Comparison of ENCODE assay signal across 19 cellular contexts in genomic region chr7:105001652-105002184, GRCh38. TPM values are rescaled to one million over a fixed set of nuclear protein-coding genes. Genes with fewer than 3 reads are reported as not detected.
DNase-seq lines count a peak whose midpoint lies in the region; ATAC-seq and TF ChIP-seq lines count a peak whose summit lies in the region.
"Had no signal": no experiment of that assay in that cellular context is flagged by ENCODE, and none has a peak within 500 bp of the region (broad histone marks: within the 10 kb centered on the region; RNA-seq: fewer than 3 reads in every experiment).

No MANE protein-coding gene starts in this region.

- H3K27ac ChIP-seq in heart right ventricle (peak overlapping the region in 6 of 10 donors; percentile 11 to 75 (median 62)), tibial nerve (peak overlapping the region in 3 of 4 donors; percentile 34 to 69 (median 35))

- peak overlapping the region; percentile 6 for H3K27ac Mint-ChIP-seq in activated T-helper 2 cell treated with anti-CD3 and anti-CD28 coated beads, Interferon-gamma antibody, Interleukin-2, Interleukin-4, amounts not matched to agents 10 μg/mL and 5 μg/mL and 100 μg/mL, durations not matched to agents 14 hours and 24 hours and 36 hours
- peak overlapping the region; percentile 34 to 86 (median 74) for H3K27ac Mint-ChIP-seq in naive thymus-derived CD8-positive, alpha-beta T cell
- H3K27ac Mint-ChIP-seq: T-helper 1 cell treated with Interleukin-12 subunit alpha and Interleukin-12 subunit beta and Interleukin-4 antibody, amounts not matched to agents 30 μg/mL and 1 μg/mL, for 36 hours had no signal

- H3K27me3 ChIP-seq in heart right ventricle (no peaks in the 10 kb centered on the region), tibial nerve (no peaks in the 10 kb centered on the region)
- H3K27me3 ChIP-seq: gastrocnemius medialis had no signal

- H3K36me3 ChIP-seq in heart right ventricle: peaks cover 0 to 44% (median 0%) of the 10 kb centered on the region in 9 donors
- H3K36me3 ChIP-seq in tibial nerve: no peaks in the 10 kb centered on the region
- H3K36me3 ChIP-seq: gastrocnemius medialis had no signal

- H3K4me1 ChIP-seq in heart right ventricle (peaks cover 28 to 99% (median 97%) of the 10 kb centered on the region in 9 donors), tibial nerve (peaks cover 13 to 99% (median 62%) of the 10 kb centered on the region in 4 donors)

- intact Hi-C loops in heart right ventricle (cut with DNase I): no loop called here
- intact Hi-C loops in Right ventricle myocardium superior (cut with DNase I): loop anchor here (10.0 kb wide), 1 partner anchor 53 kb away; no protein-coding TSS in a partner anchor
- intact Hi-C loops in activated T-helper 2 cell treated with anti-CD3 and anti-CD28 coated beads, Interferon-gamma antibody, Interleukin-2, Interleukin-4, amounts not matched to agents 10 μg/mL and 5 μg/mL and 100 μg/mL, durations not matched to agents 14 hours and 24 hours and 36 hours (cut with micrococcal nuclease): loop anchor here (1.0 kb wide), 1 partner anchor 16 kb away; no protein-coding TSS in a partner anchor

- 82 to 84% methylated on average over 5 of the region's 5 CpGs for WGBS in heart right ventricle, 2 donors
- 50 to 52% methylated on average over 5 of the region's 5 CpGs for WGBS in tibial nerve, 2 donors

- H3K9me3 ChIP-seq in heart right ventricle (no peaks in the 10 kb centered on the region), tibial nerve (no peaks in the 10 kb centered on the region)
- H3K9me3 ChIP-seq: gastrocnemius medialis had no signal

- ATAC-seq in heart right ventricle (no peak), Right ventricle myocardium superior (ENCODE audit: poor library complexity) (no peak), HG02759 (IDR thresholded peaks at IDR 0.05; ENCODE audit: unreplicated experiment) (no peak)
- ATAC-seq in naive thymus-derived CD8-positive, alpha-beta T cell: no peak
- ATAC-seq: gastrocnemius medialis had no signal

- H3K4me3 ChIP-seq in heart right ventricle: no peak overlapping the region
- H3K4me3 ChIP-seq in tibial nerve: no peak overlapping the region
- H3K4me3 ChIP-seq: gastrocnemius medialis had no signal

- peaks cover 66% of the 10 kb centered on the region for H3K36me3 Mint-ChIP-seq in activated T-helper 2 cell treated with anti-CD3 and anti-CD28 coated beads, Interferon-gamma antibody, Interleukin-2, Interleukin-4, amounts not matched to agents 10 μg/mL and 5 μg/mL and 100 μg/mL, durations not matched to agents 14 hours and 24 hours and 36 hours (ENCODE audit: low read depth)
- H3K36me3 Mint-ChIP-seq in naive thymus-derived CD8-positive, alpha-beta T cell: peaks cover 0 to 48% (median 6%) of the 10 kb centered on the region in 3 donors

- no peak for DNase-seq in heart right ventricle
- no peak for DNase-seq in Right ventricle myocardium superior
- no peak for DNase-seq in activated T-helper 2 cell treated with anti-CD3 and anti-CD28 coated beads, Interferon-gamma antibody, Interleukin-2, Interleukin-4, amounts not matched to agents 10 μg/mL and 5 μg/mL and 100 μg/mL, durations not matched to agents 14 hours and 24 hours and 36 hours (ENCODE audit: low spot score)
- DNase-seq in naive thymus-derived CD8-positive, alpha-beta T cell: no peak
- DNase-seq in tibial nerve (ENCODE audit: low spot score in 2 of 2): no peak
- DNase-seq in NCI-H1092 (lab: John Stamatoyannopoulos, UW): no peak
- DNase-seq in stimulated activated CD8-positive, alpha-beta memory T cell treated with anti-CD3 and anti-CD28 coated beads, Interleukin-4, amount 100 ng/mL, for 48 hours: no peak
- DNase-seq: activated CD4-positive, CD25-positive, alpha-beta regulatory T cell treated with anti-CD3 and anti-CD28 coated beads, Interleukin-2, amount 50 U/mL, for 72 hours; amygdala; DMS153; gastrocnemius medialis; Kasumi-1; mesendoderm; NCI-H1417 treated with DMSO at 0.1 percent for 48 hours; NCI-H2227 treated with DMSO at 0.1 percent for 48 hours; NK-92 treated with Interleukin-12 subunit alpha and Interleukin-12 subunit beta, amount 100 ng/mL, for 24 hours; occipital lobe had no signal

- TF ChIP-seq CTCF in heart right ventricle (IDR thresholded peaks at IDR 0.05) (no peak), tibial nerve (IDR thresholded peaks at IDR 0.05) (no peak)

- H3K4me3 Mint-ChIP-seq in activated T-helper 2 cell treated with anti-CD3 and anti-CD28 coated beads, Interferon-gamma antibody, Interleukin-2, Interleukin-4, amounts not matched to agents 10 μg/mL and 5 μg/mL and 100 μg/mL, durations not matched to agents 14 hours and 24 hours and 36 hours (ENCODE audit: low read depth): no peak overlapping the region
- H3K4me3 Mint-ChIP-seq in naive thymus-derived CD8-positive, alpha-beta T cell: peak overlapping the region in 8 of 10 donors; percentile 22 to 70 (median 50)
- H3K4me3 Mint-ChIP-seq: T-helper 1 cell treated with Interleukin-12 subunit alpha and Interleukin-12 subunit beta and Interleukin-4 antibody, amounts not matched to agents 30 μg/mL and 1 μg/mL, for 36 hours had no signal

- POLR2A ChIA-PET in naive thymus-derived CD8-positive, alpha-beta T cell (lab: Charles Lee): interaction anchor here (0.6 to 6.4 kb wide), 5 partner anchors 9 to 18 kb away, joined by 4 to 30 read pairs (median 5); partner anchors contain the start of gene KMT2E

- H3K4me1 Mint-ChIP-seq in activated T-helper 2 cell treated with anti-CD3 and anti-CD28 coated beads, Interferon-gamma antibody, Interleukin-2, Interleukin-4, amounts not matched to agents 10 μg/mL and 5 μg/mL and 100 μg/mL, durations not matched to agents 14 hours and 24 hours and 36 hours (ENCODE audit: low read depth): peaks cover 70% of the 10 kb centered on the region
- H3K4me1 Mint-ChIP-seq in naive thymus-derived CD8-positive, alpha-beta T cell: peaks cover 34 to 97% (median 86%) of the 10 kb centered on the region in 4 donors

- H3K27me3 Mint-ChIP-seq in activated T-helper 2 cell treated with anti-CD3 and anti-CD28 coated beads, Interferon-gamma antibody, Interleukin-2, Interleukin-4, amounts not matched to agents 10 μg/mL and 5 μg/mL and 100 μg/mL, durations not matched to agents 14 hours and 24 hours and 36 hours (ENCODE audit: low read depth): no peaks in the 10 kb centered on the region
- H3K27me3 Mint-ChIP-seq in naive thymus-derived CD8-positive, alpha-beta T cell: no peaks in the 10 kb centered on the region

- TF ChIP-seq EP300 in tibial nerve (IDR thresholded peaks at IDR 0.05): no peak

- TF ChIP-seq POLR2A in tibial nerve (IDR thresholded peaks at IDR 0.05): no peak

- H3K9me3 Mint-ChIP-seq in activated T-helper 2 cell treated with anti-CD3 and anti-CD28 coated beads, Interferon-gamma antibody, Interleukin-2, Interleukin-4, amounts not matched to agents 10 μg/mL and 5 μg/mL and 100 μg/mL, durations not matched to agents 14 hours and 24 hours and 36 hours: no peaks in the 10 kb centered on the region
- no peaks in the 10 kb centered on the region for H3K9me3 Mint-ChIP-seq in naive thymus-derived CD8-positive, alpha-beta T cell
- H3K9me3 Mint-ChIP-seq: T-helper 1 cell treated with Interleukin-12 subunit alpha and Interleukin-12 subunit beta and Interleukin-4 antibody, amounts not matched to agents 30 μg/mL and 1 μg/mL, for 36 hours had no signal

RNA-seq across cellular contexts. Expression of gene KMT2E, which starts 12.3 kb away (rescaled TPM):
- total RNA-seq in heart right ventricle (10 to 100 TPM; 41.1 to 53.3 (median 47.5) TPM), Right ventricle myocardium superior (35.1 TPM), tibial nerve (100 to 1,000 TPM in 3 of 4 donors, 10 to 100 TPM in 1; 91.4 to 141 (median 132) TPM)
- 10 to 100 TPM in 1 of 2 donors, 1 to 10 TPM in 1; 9.4 to 25.2 TPM for polyA plus RNA-seq in heart right ventricle
- 134 and 135 TPM in 2 replicates for total RNA-seq in activated T-helper 2 cell treated with anti-CD3 and anti-CD28 coated beads, Interferon-gamma antibody, Interleukin-2, Interleukin-4, amounts not matched to agents 10 μg/mL and 5 μg/mL and 100 μg/mL, durations not matched to agents 14 hours and 24 hours and 36 hours
- total RNA-seq in naive thymus-derived CD8-positive, alpha-beta T cell: 100 to 1,000 TPM; 186 to 188 TPM
- polyA plus RNA-seq in naive thymus-derived CD8-positive, alpha-beta T cell: 100 to 1,000 TPM; 119 to 193 (median 140) TPM

Comparison
In these comparisons a context has a peak if more than half of its experiments do, and no peak if none do; other contexts are left out.
1. intact Hi-C loops: an anchor here in Right ventricle myocardium superior (10.0 kb wide) and activated T-helper 2 cell treated with anti-CD3 and anti-CD28 coated beads, Interferon-gamma antibody, Interleukin-2, Interleukin-4, amounts not matched to agents 10 μg/mL and 5 μg/mL and 100 μg/mL, durations not matched to agents 14 hours and 24 hours and 36 hours (1.0 kb wide); none called in heart right ventricle.